25 cellular contexts compared by ENCODE assay signal in the genomic region with DNA sequence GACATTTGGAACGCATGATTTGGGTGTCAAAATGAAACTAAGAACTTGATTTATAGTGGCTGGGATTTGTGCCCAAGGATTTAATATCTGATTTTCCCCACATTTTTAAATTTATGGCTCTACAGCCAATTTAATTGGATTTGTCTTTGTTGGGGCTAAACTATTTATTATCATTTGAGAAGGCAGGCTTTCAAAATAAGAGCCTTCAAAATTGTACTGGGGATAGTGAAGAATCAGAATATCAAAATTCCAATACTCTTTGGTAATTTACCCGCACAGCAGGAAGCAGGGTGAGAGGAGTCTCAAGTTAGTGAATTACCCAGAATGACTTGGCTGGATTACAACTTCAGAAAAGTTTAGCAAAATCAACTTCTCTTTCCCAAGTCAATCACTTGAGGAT.
"Had no signal": no experiment of that assay in that cellular context is flagged by ENCODE, and none has a peak within 500 bp of the region (broad histone marks: within the 10 kb centered on the region; RNA-seq: fewer than 3 reads in every experiment).

No MANE protein-coding gene starts in this region.

- H3K27me3 ChIP-seq: colonic mucosa, Peyer's patch, SJSA1 had no signal

- H3K9ac ChIP-seq: KMS-11 had no signal

- H3K9me3 Mint-ChIP-seq: activated T-cell treated with anti-CD3 and anti-CD28 coated beads, Interleukin-2, amount 50 U/mL, for 24 hours had no signal

- H3K4me3 Mint-ChIP-seq: activated CD8-positive, alpha-beta T cell treated with anti-CD3 and anti-CD28 coated beads, Interleukin-2, amount 10 ng/mL, durations not matched to agents 7 days and 5 days; activated naive CD4-positive, alpha-beta T cell treated with anti-CD3 and anti-CD28 coated beads for 36 hours; activated naive CD8-positive, alpha-beta T cell; activated T-cell treated with anti-CD3 and anti-CD28 coated beads, Interleukin-2, amount 50 U/mL, for 24 hours; T-helper 17 cell; WTC11 had no signal

- DNase-seq: activated CD4-positive, alpha-beta T cell treated with anti-CD3 and anti-CD28 coated beads for 48 hours; activated CD4-positive, alpha-beta T cell treated with anti-CD3 and anti-CD28 coated beads, Interleukin-2, amount 50 U/mL, for 4 hours; activated CD4-positive, CD25-positive, alpha-beta regulatory T cell treated with anti-CD3 and anti-CD28 coated beads, Interleukin-2, amount 50 U/mL, for 72 hours; activated CD8-positive, alpha-beta T cell treated with anti-CD3 and anti-CD28 coated beads, Interleukin-2, amount 10 ng/mL, durations not matched to agents 7 days and 5 days; activated effector memory CD4-positive, alpha-beta T cell treated with anti-CD3 and anti-CD28 coated beads, Interleukin-2, amount 50 U/mL, for 16 hours; activated naive CD4-positive, alpha-beta T cell treated with anti-CD3 and anti-CD28 coated beads for 36 hours; activated T-cell treated with anti-CD3 and anti-CD28 coated beads, Interleukin-2, amount 50 U/mL, for 24 hours; amygdala; cerebellar nuclear complex; colonic mucosa; MM.1S; NCI-H2029 treated with DMSO at 0.1 percent for 48 hours; NCI-H774; NK-92 treated with Interleukin-12 subunit alpha and Interleukin-12 subunit beta, amount 100 ng/mL, for 24 hours; OCI-M1; Peyer's patch; SHP77; T-helper 17 cell; T-helper 9 cell had no signal

- H3K9me3 ChIP-seq: colonic mucosa, Peyer's patch, SJSA1 had no signal

- H3K36me3 ChIP-seq: colonic mucosa, Peyer's patch, SJSA1 had no signal

- ATAC-seq: activated CD8-positive, alpha-beta T cell treated with anti-CD3 and anti-CD28 coated beads, Interleukin-2, amount 10 ng/mL, durations not matched to agents 7 days and 5 days; T-helper 17 cell; WTC11 had no signal

- H3K4me3 ChIP-seq: colonic mucosa, Peyer's patch, SJSA1 had no signal

- H3K36me3 Mint-ChIP-seq: activated naive CD8-positive, alpha-beta T cell; WTC11 had no signal

- H3K27ac ChIP-seq: colonic mucosa, KMS-11, Peyer's patch, RWPE1, SJSA1 had no signal

- H3K27me3 Mint-ChIP-seq: activated naive CD8-positive, alpha-beta T cell had no signal

- H3K4me2 ChIP-seq: KMS-11 had no signal

- FAIRE-seq: astrocyte had no signal

- H3K27ac Mint-ChIP-seq: activated CD8-positive, alpha-beta T cell treated with anti-CD3 and anti-CD28 coated beads, Interleukin-2, amount 10 ng/mL, durations not matched to agents 7 days and 5 days; activated naive CD4-positive, alpha-beta T cell treated with anti-CD3 and anti-CD28 coated beads for 36 hours; activated naive CD8-positive, alpha-beta T cell; activated T-cell treated with anti-CD3 and anti-CD28 coated beads, Interleukin-2, amount 50 U/mL, for 24 hours; T-helper 17 cell; WTC11 had no signal

- H3K4me1 ChIP-seq: colonic mucosa, Peyer's patch, SJSA1 had no signal
